13 cellular contexts compared by ENCODE assay signal in genomic region chr10:100882681-100883321, GRCh38. TPM values are rescaled to one million over a fixed set of nuclear protein-coding genes. Genes with fewer than 3 reads are reported as not detected.
DNase-seq lines count a peak whose midpoint lies in the region; ATAC-seq and TF ChIP-seq lines count a peak whose summit lies in the region.
"Had no signal": no experiment of that assay in that cellular context is flagged by ENCODE, and none has a peak within 500 bp of the region (broad histone marks: within the 10 kb centered on the region; RNA-seq: fewer than 3 reads in every experiment).

No MANE protein-coding gene starts in this region.

- H3K4me3 Mint-ChIP-seq in nephron: peak overlapping the region; percentile 19 to 70 (median 51)
- no peak overlapping the region for H3K4me3 Mint-ChIP-seq in CD8-positive, alpha-beta T cell
- H3K4me3 Mint-ChIP-seq in activated T-cell treated with anti-CD3 and anti-CD28 coated beads, Interleukin-2, amount 50 U/mL, for 72 hours: no peak overlapping the region
- H3K4me3 Mint-ChIP-seq: B cell had no signal

- no peaks in the 10 kb centered on the region for H3K36me3 Mint-ChIP-seq in nephron (ENCODE audit: low read depth)
- H3K36me3 Mint-ChIP-seq in CD8-positive, alpha-beta T cell: no peaks in the 10 kb centered on the region
- no peaks in the 10 kb centered on the region for H3K36me3 Mint-ChIP-seq in activated T-cell treated with anti-CD3 and anti-CD28 coated beads, Interleukin-2, amount 50 U/mL, for 72 hours (ENCODE audit: insufficient read depth in 2 of 2)

- TF ChIP-seq CTCF in fibroblast of pulmonary artery (IDR thresholded peaks at IDR 0.05; ENCODE audit: low read length, missing control alignments) (no peak), nephron (IDR thresholded peaks at IDR 0.05; ENCODE audit: unreplicated experiment in 3 of 3) (no peak), stomach (IDR thresholded peaks at IDR 0.05) (no peak)
- TF ChIP-seq CTCF in CD8-positive, alpha-beta T cell (IDR thresholded peaks at IDR 0.05): no peak

- H3K9me3 ChIP-seq in SJCRH30 (replicated peaks) (no peaks in the 10 kb centered on the region), stomach (no peaks in the 10 kb centered on the region)
- H3K9me3 ChIP-seq in CD8-positive, alpha-beta T cell (ENCODE audit: low read length): no peaks in the 10 kb centered on the region
- H3K9me3 ChIP-seq: ascending aorta, psoas muscle had no signal

- peak overlapping the region; percentile 90 for H3K27ac ChIP-seq in SJCRH30
- no peak overlapping the region for H3K27ac ChIP-seq in CD8-positive, alpha-beta T cell (ENCODE audit: low read depth, low read length)
- H3K27ac ChIP-seq in stomach: no peak overlapping the region
- H3K27ac ChIP-seq: ascending aorta, PC-9, psoas muscle had no signal

- WGBS in stomach, 5 donors: 56 to 69% (median 60%) methylated on average over 23 of the region's 23 CpGs

- DNase-seq in AG08395 (ENCODE audit: low spot score) (peak; percentile 61), SJCRH30 (peak; percentile 65 to 74), fibroblast of pulmonary artery (ENCODE audit: low read depth) (peak; percentile 83), stomach (no peak)
- DNase-seq in activated CD4-positive, alpha-beta T cell treated with anti-CD3 and anti-CD28 coated beads for 1 hour: no peak
- DNase-seq in CD8-positive, alpha-beta T cell: no peak
- DNase-seq in activated T-cell treated with anti-CD3 and anti-CD28 coated beads, Interleukin-2, amount 50 U/mL, for 72 hours: no peak
- DNase-seq: NCI-H2227 treated with DMSO at 0.1 percent for 48 hours, PC-9, psoas muscle had no signal

- H3K27me3 Mint-ChIP-seq in nephron (ENCODE audit: low read depth): peaks cover 6% of the 10 kb centered on the region
- peaks cover 6% of the 10 kb centered on the region for H3K27me3 Mint-ChIP-seq in CD8-positive, alpha-beta T cell (ENCODE audit: low read depth)
- H3K27me3 Mint-ChIP-seq in activated T-cell treated with anti-CD3 and anti-CD28 coated beads, Interleukin-2, amount 50 U/mL, for 72 hours (ENCODE audit: low read depth): no peaks in the 10 kb centered on the region

- no peak for TF ChIP-seq POLR2A in stomach (IDR thresholded peaks at IDR 0.05)

- H3K9me3 Mint-ChIP-seq in nephron: no peaks in the 10 kb centered on the region
- no peaks in the 10 kb centered on the region for H3K9me3 Mint-ChIP-seq in CD8-positive, alpha-beta T cell
- no peaks in the 10 kb centered on the region for H3K9me3 Mint-ChIP-seq in activated T-cell treated with anti-CD3 and anti-CD28 coated beads, Interleukin-2, amount 50 U/mL, for 72 hours

- peaks cover 84% of the 10 kb centered on the region for H3K4me1 Mint-ChIP-seq in nephron
- H3K4me1 Mint-ChIP-seq in CD8-positive, alpha-beta T cell (ENCODE audit: low read depth): no peaks in the 10 kb centered on the region
- no peaks in the 10 kb centered on the region for H3K4me1 Mint-ChIP-seq in activated T-cell treated with anti-CD3 and anti-CD28 coated beads, Interleukin-2, amount 50 U/mL, for 72 hours (ENCODE audit: low read depth)
- H3K4me1 Mint-ChIP-seq: B cell had no signal

- H3K36me3 ChIP-seq in SJCRH30: no peaks in the 10 kb centered on the region
- no peaks in the 10 kb centered on the region for H3K36me3 ChIP-seq in CD8-positive, alpha-beta T cell (ENCODE audit: insufficient read depth, low read length)
- no peaks in the 10 kb centered on the region for H3K36me3 ChIP-seq in stomach
- H3K36me3 ChIP-seq: ascending aorta had no signal

- POLR2A ChIA-PET in CD8-positive, alpha-beta T cell (lab: Charles Lee): no interaction called here

- H3K4me1 ChIP-seq in SJCRH30: peaks cover 84% of the 10 kb centered on the region
- no peaks in the 10 kb centered on the region for H3K4me1 ChIP-seq in CD8-positive, alpha-beta T cell (ENCODE audit: insufficient read depth, low read length)
- H3K4me1 ChIP-seq in stomach: peaks cover 0 to 3% (median 1%) of the 10 kb centered on the region in 4 donors
- H3K4me1 ChIP-seq: psoas muscle had no signal

- CTCF ChIA-PET in CD8-positive, alpha-beta T cell (lab: Charles Lee): no interaction called here

- no peaks in the 10 kb centered on the region for H3K27me3 ChIP-seq in SJCRH30
- H3K27me3 ChIP-seq in CD8-positive, alpha-beta T cell (ENCODE audit: insufficient read depth, low read length): no peaks in the 10 kb centered on the region
- peaks cover 0 to 41% (median 6%) of the 10 kb centered on the region in 3 donors for H3K27me3 ChIP-seq in stomach
- H3K27me3 ChIP-seq: ascending aorta had no signal

- intact Hi-C loops in CD8-positive, alpha-beta T cell (cut with DNase I, micrococcal nuclease): no loop called here
- intact Hi-C loops in stomach (cut with DNase I; ENCODE audit: low total_unique reads): no loop called here

- H3K4me3 ChIP-seq in SJCRH30 (peak overlapping the region; percentile 23), fibroblast of pulmonary artery (replicated peaks; ENCODE audit: low read depth, low read length) (no peak overlapping the region), stomach (no peak overlapping the region)
- H3K4me3 ChIP-seq in CD8-positive, alpha-beta T cell (ENCODE audit: low read depth, low read length): no peak overlapping the region
- H3K4me3 ChIP-seq: PC-9, psoas muscle had no signal

- ATAC-seq in CD8-positive, alpha-beta T cell: no peak
- no peak for ATAC-seq in activated T-cell treated with anti-CD3 and anti-CD28 coated beads, Interleukin-2, amount 50 U/mL, for 72 hours (replicated peaks in 1 of 2)

- H3K27ac Mint-ChIP-seq in nephron: peak overlapping the region; percentile 88 to 96 (median 90)
- no peak overlapping the region for H3K27ac Mint-ChIP-seq in CD8-positive, alpha-beta T cell
- no peak overlapping the region for H3K27ac Mint-ChIP-seq in activated T-cell treated with anti-CD3 and anti-CD28 coated beads, Interleukin-2, amount 50 U/mL, for 72 hours
- H3K27ac Mint-ChIP-seq: B cell had no signal

- TF ChIP-seq EP300 in stomach (IDR thresholded peaks at IDR 0.05): no peak

RNA-seq across cellular contexts. Expression of gene SLF2, which starts 30.0 kb away (rescaled TPM):
- total RNA-seq in SJCRH30 (2014; rRNA removed; shearing (Covaris generic)): 217 and 257 TPM in 2 replicates
- 1 to 10 TPM; 8.0 to 8.3 TPM for total RNA-seq in CD8-positive, alpha-beta T cell
- 10 to 100 TPM; 47.4 to 52.6 TPM for total RNA-seq in activated T-cell treated with anti-CD3 and anti-CD28 coated beads, Interleukin-2, amount 50 U/mL, for 72 hours
- total RNA-seq in stomach: 10 to 100 TPM in 4 of 5 donors, 1 to 10 TPM in 1; 2.3 to 49.9 (median 23.3) TPM
- 1 to 10 TPM; 2.3 to 9.0 (median 4.8) TPM for polyA plus RNA-seq in stomach

Comparison
In these comparisons a context has a peak if more than half of its experiments do, and no peak if none do; other contexts are left out.
1. DNase-seq: peak in AG08395 (single experiment), SJCRH30 (2 of 2) and fibroblast of pulmonary artery (single experiment); none in activated CD4-positive, alpha-beta T cell treated with anti-CD3 and anti-CD28 coated beads for 1 hour (single experiment), CD8-positive, alpha-beta T cell (0 of 7), activated T-cell treated with anti-CD3 and anti-CD28 coated beads, Interleukin-2, amount 50 U/mL, for 72 hours (0 of 2) and stomach (single experiment).
2. H3K27ac Mint-ChIP-seq: peak in nephron (3 of 3); none in CD8-positive, alpha-beta T cell (single experiment) and activated T-cell treated with anti-CD3 and anti-CD28 coated beads, Interleukin-2, amount 50 U/mL, for 72 hours (single experiment).
3. H3K4me3 Mint-ChIP-seq: peak in nephron (3 of 3); none in CD8-positive, alpha-beta T cell (single experiment) and activated T-cell treated with anti-CD3 and anti-CD28 coated beads, Interleukin-2, amount 50 U/mL, for 72 hours (0 of 2).